Comparison of ENCODE assay signal across 18 cellular contexts in the genomic region with DNA sequence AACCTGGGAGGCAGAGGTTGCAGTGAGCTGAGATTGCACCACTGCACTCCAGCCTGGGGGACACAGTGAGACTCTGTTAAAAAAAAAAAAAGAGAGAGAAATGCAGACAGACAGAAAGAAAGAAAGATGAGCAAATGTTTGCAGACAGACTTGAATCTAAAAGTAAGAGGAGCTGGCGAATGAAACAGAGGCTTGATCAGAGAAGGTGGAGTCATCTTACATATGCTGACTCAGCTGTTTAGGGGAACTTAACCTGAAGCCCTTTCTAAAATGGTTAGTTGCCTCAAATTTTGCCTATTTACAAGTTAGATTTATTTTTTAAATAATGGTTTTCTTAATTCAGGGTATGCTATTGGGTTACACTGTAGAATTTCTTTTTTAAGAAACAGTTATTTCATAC. TPM values are rescaled to one million over a fixed set of nuclear protein-coding genes. Genes with fewer than 3 reads are reported as not detected.
DNase-seq lines count a peak whose midpoint lies in the region; ATAC-seq, FAIRE-seq and TF ChIP-seq lines count a peak whose summit lies in the region.
"Had no signal": no experiment of that assay in that cellular context is flagged by ENCODE, and none has a peak within 500 bp of the region (broad histone marks: within the 10 kb centered on the region; RNA-seq: fewer than 3 reads in every experiment).

No MANE protein-coding gene starts in this region.

- H4K91ac ChIP-seq in IMR-90 (ENCODE audit: insufficient read depth, low read depth, low read length) = no peak overlapping the region

- peaks cover 67% of the 10 kb centered on the region for H3K36me3 Mint-ChIP-seq in nephron progenitor cell (ENCODE audit: low read depth)
- H3K36me3 Mint-ChIP-seq: CD4-positive, CD25-positive, alpha-beta regulatory T cell; CD8-positive, alpha-beta memory T cell had no signal

- intact Hi-C loops in IMR-90 (cut with micrococcal nuclease) (no loop called here), testis (cut with DNase I; ENCODE audit: low total_unique reads) (no loop called here)

- H3K56ac ChIP-seq in IMR-90 (ENCODE audit: extremely low read depth, insufficient read depth, low read length) = no peak overlapping the region

- no peak overlapping the region for H2BK15ac ChIP-seq in IMR-90 (ENCODE audit: low read depth, low read length)

- H3K4me1 ChIP-seq in A549 (peaks cover 13% of the 10 kb centered on the region; the same call in 2 of the 3 replicates), IMR-90 (ENCODE audit: control insufficient read depth, insufficient read depth, low read length) (0 out of 2 replicates have a peak, but pooled peaks cover 2% of the 10 kb centered on the region), testis (no peaks in the 10 kb centered on the region)
- H3K4me1 ChIP-seq: BE2C had no signal

- WGBS in A549 (ENCODE audit: missing lambda C conversion rate) = 91% methylated on average over 1 of the region's 1 CpG
- WGBS in IMR-90 (ENCODE audit: extremely low coverage in 2 of 2, insufficient read length in 1 of 2), 2 experiments = no CpG with 5 or more reads among the region's 1 CpG
- 74 to 91% methylated on average over 1 of the region's 1 CpG for WGBS in testis, 2 donors

- no peak overlapping the region for H3K4me2 ChIP-seq in A549
- H3K4me2 ChIP-seq in IMR-90 (ENCODE audit: low read depth, low read length) = no peak overlapping the region

- H3K79me1 ChIP-seq in IMR-90 (ENCODE audit: low read depth in 1 of 2, low read length in 2 of 2) = peaks cover 28 to 54% of the 10 kb centered on the region in 2 experiments

- H3K9ac ChIP-seq in IMR-90 (ENCODE audit: low read depth, low read length) = no peak overlapping the region

- H4K20me1 ChIP-seq in IMR-90 (ENCODE audit: insufficient read depth, low read length) = peaks cover 11% of the 10 kb centered on the region; the same call in 1 of the 2 replicates

- in situ Hi-C loops in IMR-90 (cut with MboI; ENCODE audit: low sequenced_read_pairs) = no loop called here

- H3K27ac Mint-ChIP-seq in nephron progenitor cell = no peak overlapping the region
- H3K27ac Mint-ChIP-seq: CD4-positive, CD25-positive, alpha-beta regulatory T cell; CD8-positive, alpha-beta memory T cell; H9 had no signal

- TF ChIP-seq EP300 in A549 (IDR thresholded peaks at IDR 0.05) = no peak

- H3K27me3 Mint-ChIP-seq in nephron progenitor cell (ENCODE audit: low read depth, poor library complexity) = peaks cover 2% of the 10 kb centered on the region

- H3K4me3 ChIP-seq in A549 = no peak overlapping the region
- no peak overlapping the region for H3K4me3 ChIP-seq in IMR-90 (ENCODE audit: insufficient read depth, low read depth, low read length)
- no peak overlapping the region for H3K4me3 ChIP-seq in choroid plexus epithelial cell (ENCODE audit: low read depth, low read length)
- H3K4me3 ChIP-seq in testis = no peak overlapping the region

- peaks cover 43% of the 10 kb centered on the region for H3K4me1 Mint-ChIP-seq in nephron progenitor cell

- TF ChIP-seq POLR2A in A549 (IDR thresholded peaks at IDR 0.05; ENCODE audit: low read length) = no peak
- no peak for TF ChIP-seq POLR2A in IMR-90 (IDR thresholded peaks at IDR 0.05; ENCODE audit: low read depth, low read length)
- TF ChIP-seq POLR2A in testis (IDR thresholded peaks at IDR 0.05) = no peak

- no peak overlapping the region for H3K23ac ChIP-seq in IMR-90 (ENCODE audit: low read depth, low read length)

- H4K8ac ChIP-seq in IMR-90 (ENCODE audit: low read depth in 2 of 2, low read length in 2 of 2) = no peak overlapping the region

- ATAC-seq in A549 = no peak
- ATAC-seq in IMR-90 (ENCODE audit: low read depth) = no peak

- H3K27me3 ChIP-seq in IMR-90 (ENCODE audit: control insufficient read depth, insufficient read depth, low read length) (no peaks in the 10 kb centered on the region), testis (no peaks in the 10 kb centered on the region)

- POLR2A ChIA-PET in A549 (lab: Yijun Ruan, JAX) (no interaction called here), IMR-90 (lab: Charles Lee; ENCODE audit: unreplicated experiment) (interaction anchor here (0.6 kb wide), 1 partner anchor 164 kb away, joined by 4 read pairs; no protein-coding TSS in a partner anchor)

- BruUV-seq in IMR-90 (replicated peaks; lab: Mats Ljungman, UMichigan) = no TSS peak

- peaks cover 5% of the 10 kb centered on the region; the same call in 1 of the 2 replicates for H3K9me1 ChIP-seq in IMR-90 (ENCODE audit: insufficient read depth, low read length)

- H3K18ac ChIP-seq in IMR-90 (ENCODE audit: low read depth, low read length) = no peak overlapping the region

- H4K5ac ChIP-seq in IMR-90 (ENCODE audit: low read depth, low read length) = no peak overlapping the region

- no peak overlapping the region for H2BK20ac ChIP-seq in IMR-90 (ENCODE audit: low read depth, low read length)

- H3K4ac ChIP-seq in IMR-90 (ENCODE audit: low read depth, low read length) = no peak overlapping the region

- FAIRE-seq in A549 (lab: Jason Lieb, UNC) = no peak
- FAIRE-seq: G401.6, GM12891, GM19239 had no signal

- no peak for TF ChIP-seq CTCF in A549 (IDR thresholded peaks at IDR 0.05)
- TF ChIP-seq CTCF in IMR-90 (conservative IDR thresholded peaks at IDR 0.05; ENCODE audit: low read depth, low read length) = no peak
- no peak for TF ChIP-seq CTCF in choroid plexus epithelial cell (conservative IDR thresholded peaks at IDR 0.05; ENCODE audit: low read depth, low read length)
- TF ChIP-seq CTCF in nephron progenitor cell (IDR thresholded peaks at IDR 0.05) = no peak
- TF ChIP-seq CTCF in testis (IDR thresholded peaks at IDR 0.05) = no peak

- no peak overlapping the region for H2AFZ ChIP-seq in IMR-90 (replicated peaks; ENCODE audit: low read length, poor library complexity)

- H2BK120ac ChIP-seq in IMR-90 (ENCODE audit: low read depth, low read length) = no peak overlapping the region

- H3K9me3 ChIP-seq in A549 (no peaks in the 10 kb centered on the region), IMR-90 (ENCODE audit: control insufficient read depth, insufficient read depth, low read length) (no peaks in the 10 kb centered on the region), testis (no peaks in the 10 kb centered on the region)
- H3K9me3 ChIP-seq: BE2C had no signal

- H3K36me3 ChIP-seq in IMR-90 (ENCODE audit: control insufficient read depth, insufficient read depth, low read length) (no peaks in the 10 kb centered on the region; the same call in 1 of the 2 replicates), testis (ENCODE audit: low read depth, missing control alignments) (no peaks in the 10 kb centered on the region)
- H3K36me3 ChIP-seq: BE2C had no signal

- peak overlapping the region; percentile 41 for H3K4me3 Mint-ChIP-seq in nephron progenitor cell
- H3K4me3 Mint-ChIP-seq: CD4-positive, CD25-positive, alpha-beta regulatory T cell; CD8-positive, alpha-beta memory T cell; H9 had no signal

- no peak overlapping the region for H2AK5ac ChIP-seq in IMR-90 (ENCODE audit: low read depth, low read length)

- no peak overlapping the region for H2BK5ac ChIP-seq in IMR-90 (ENCODE audit: low read depth, low read length, poor library complexity, severe bottlenecking)

- DNase-seq in A549 (ENCODE audit: low read depth in 1 of 2, low spot score in 1 of 2) = no peak
- no peak for DNase-seq in IMR-90
- DNase-seq in choroid plexus epithelial cell (ENCODE audit: low read depth) = peak; percentile 24
- DNase-seq in nephron progenitor cell = no peak
- no peak for DNase-seq in testis
- no peak for DNase-seq in DMS153 treated with DMSO at 0.1 percent for 48 hours (lab: John Stamatoyannopoulos, UW; ENCODE audit: unreplicated experiment)
- DNase-seq: ACHN; BE2C; C1 segment of cervical spinal cord; CD4-positive, CD25-positive, alpha-beta regulatory T cell; CD8-positive, alpha-beta memory T cell; COR-L47; DMS 273 treated with DMSO at 0.1 percent for 48 hours; GOT3; H9 had no signal

- H3K27ac ChIP-seq in A549 (no peak overlapping the region), IMR-90 (ENCODE audit: insufficient read depth, low read length) (no peak overlapping the region), testis (no peak overlapping the region)

- dilution Hi-C loops in IMR-90 (cut with HindIII; ENCODE audit: low sequenced_read_pairs, unreplicated experiment) = no loop called here

- TF ChIP-seq RAD21 in A549 (conservative IDR thresholded peaks at IDR 0.05 in 1 of 2, IDR thresholded peaks at IDR 0.05 in 1 of 2) (no peak), IMR-90 (IDR thresholded peaks at IDR 0.05; ENCODE audit: low read length) (no peak)

- peaks cover 39% of the 10 kb centered on the region for H3K9me3 Mint-ChIP-seq in nephron progenitor cell

- H3K14ac ChIP-seq in IMR-90 (replicated peaks; ENCODE audit: low read depth, low read length) = no peak overlapping the region

- H2AK9ac ChIP-seq in IMR-90 (replicated peaks; ENCODE audit: low read depth, low read length, poor library complexity) = no peak overlapping the region

- CTCF ChIA-PET in A549 (lab: Yijun Ruan, JAX) = interaction anchor here (0.6 to 2.1 kb wide), 3 partner anchors 24 to 252 kb away, joined by 3 to 5 read pairs (median 3); no protein-coding TSS in a partner anchor
- CTCF ChIA-PET in IMR-90 (lab: Yijun Ruan, JAX) = no interaction called here

TF ChIP-seq in A549, 52 proteins besides CTCF, POLR2A, EP300 and RAD21:
- no peak for TF ChIP-seq ESRRA (IDR thresholded peaks at IDR 0.05; ENCODE audit: borderline replicate concordance, low read length)
- TF ChIP-seq MAFK (IDR thresholded peaks at IDR 0.05; ENCODE audit: partially characterized antibody) = peak; percentile 98
TF ChIP-seq in A549: peak in this region for 1.

TF ChIP-seq in IMR-90, 13 proteins besides CTCF, POLR2A, EP300 and RAD21 (continues in another document):
- TF ChIP-seq CEBPB (IDR thresholded peaks at IDR 0.05; ENCODE audit: low read depth, low read length) (no peak), SMC3 (IDR thresholded peaks at IDR 0.05; ENCODE audit: low read depth, low read length) (no peak), MAFK (IDR thresholded peaks at IDR 0.05; ENCODE audit: low read depth, low read length) (peak; percentile 99), MXI1 (IDR thresholded peaks at IDR 0.05; ENCODE audit: borderline replicate concordance, low read depth, low read length) (no peak), BHLHE40 (IDR thresholded peaks at IDR 0.05; ENCODE audit: low read depth, low read length) (no peak), NFE2L2 (IDR thresholded peaks at IDR 0.05; ENCODE audit: low read depth, low read length) (no peak), MAZ (IDR thresholded peaks at IDR 0.05; ENCODE audit: borderline replicate concordance, low read depth, low read length) (no peak)

RNA-seq across cellular contexts. Expression of a gene that starts 5.4 kb away (rescaled TPM):
- polyA plus RNA-seq in A549 (2011; rRNA removed) (13.8 and 15.2 TPM in 2 replicates), A549 (2017; fragmentation: RNase III; extraction: RNeasy Plus Mini Kit Qiagen cat#74134 plus additional on column Dnase treatment) (15.2 to 17.0 TPM (median 16.5 TPM) in 3 replicates), IMR-90 (2012; rRNA removed) (28.1 and 30.6 TPM in 2 replicates), testis (ENCODE audit: insufficient read depth, low read depth, low replicate concordance) (9.2 TPM)
- 17.0 and 20.2 TPM in 2 replicates for polyA plus RNA-seq in A549 (2012; cell fraction: cytosol; rRNA removed)
- 13.9 and 15.1 TPM in 2 replicates for polyA plus RNA-seq in A549 (2012; cell fraction: nucleus; rRNA removed)
- polyA minus RNA-seq in A549 (2011; rRNA and poly(A)+ RNA removed) = 12.9 and 13.6 TPM in 2 replicates
- total RNA-seq in IMR-90 (2012; rRNA removed) (20.3 and 26.1 TPM in 2 replicates), testis (10 to 100 TPM; 10.8 to 11.1 TPM)
- 25.0 and 34.3 TPM in 2 replicates for polyA plus RNA-seq in IMR-90 (2012; cell fraction: cytosol; rRNA removed)
- 13.1 and 16.1 TPM in 2 replicates for polyA plus RNA-seq in IMR-90 (2012; cell fraction: nucleus; rRNA removed; ENCODE audit: low replicate concordance)
